1 cellular context compared by ENCODE assay signal in the genomic region with DNA sequence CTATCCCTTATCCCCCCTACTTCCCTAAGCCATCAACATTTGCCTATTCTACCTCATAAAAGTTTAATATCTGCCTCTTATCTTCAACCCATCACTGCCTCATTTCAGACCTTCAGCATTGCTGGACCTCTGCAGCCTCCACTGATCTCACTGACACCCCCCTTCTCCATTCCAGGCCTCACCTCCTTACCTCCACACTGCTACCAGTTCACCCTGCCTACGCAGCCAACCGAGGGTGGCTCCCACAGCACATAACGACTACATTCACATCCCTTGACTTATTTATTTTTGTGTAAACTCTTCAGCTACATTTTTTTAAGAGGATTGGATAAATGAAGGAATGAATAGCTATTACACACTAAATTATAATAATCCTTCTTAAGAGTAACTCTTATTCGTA.
TF ChIP-seq lines count a peak whose summit lies in the region.

No MANE protein-coding gene starts in this region.

TF ChIP-seq in K562, 482 proteins besides CTCF, POLR2A, EP300 and RAD21 (continued from another document):
- TF ChIP-seq ZNF174 (CRISPR knock-in tag; IDR thresholded peaks at IDR 0.05) (no peak), RBM22 (IDR thresholded peaks at IDR 0.05; ENCODE audit: low read depth, low read length, poor library complexity, severe bottlenecking) (no peak)
- TF ChIP-seq, protein P1, sequence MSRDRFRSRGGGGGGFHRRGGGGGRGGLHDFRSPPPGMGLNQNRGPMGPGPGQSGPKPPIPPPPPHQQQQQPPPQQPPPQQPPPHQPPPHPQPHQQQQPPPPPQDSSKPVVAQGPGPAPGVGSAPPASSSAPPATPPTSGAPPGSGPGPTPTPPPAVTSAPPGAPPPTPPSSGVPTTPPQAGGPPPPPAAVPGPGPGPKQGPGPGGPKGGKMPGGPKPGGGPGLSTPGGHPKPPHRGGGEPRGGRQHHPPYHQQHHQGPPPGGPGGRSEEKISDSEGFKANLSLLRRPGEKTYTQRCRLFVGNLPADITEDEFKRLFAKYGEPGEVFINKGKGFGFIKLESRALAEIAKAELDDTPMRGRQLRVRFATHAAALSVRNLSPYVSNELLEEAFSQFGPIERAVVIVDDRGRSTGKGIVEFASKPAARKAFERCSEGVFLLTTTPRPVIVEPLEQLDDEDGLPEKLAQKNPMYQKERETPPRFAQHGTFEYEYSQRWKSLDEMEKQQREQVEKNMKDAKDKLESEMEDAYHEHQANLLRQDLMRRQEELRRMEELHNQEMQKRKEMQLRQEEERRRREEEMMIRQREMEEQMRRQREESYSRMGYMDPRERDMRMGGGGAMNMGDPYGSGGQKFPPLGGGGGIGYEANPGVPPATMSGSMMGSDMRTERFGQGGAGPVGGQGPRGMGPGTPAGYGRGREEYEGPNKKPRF (IDR thresholded peaks at IDR 0.05; ENCODE audit: low read depth, low read length) = no peak
- TF ChIP-seq, protein P2, sequence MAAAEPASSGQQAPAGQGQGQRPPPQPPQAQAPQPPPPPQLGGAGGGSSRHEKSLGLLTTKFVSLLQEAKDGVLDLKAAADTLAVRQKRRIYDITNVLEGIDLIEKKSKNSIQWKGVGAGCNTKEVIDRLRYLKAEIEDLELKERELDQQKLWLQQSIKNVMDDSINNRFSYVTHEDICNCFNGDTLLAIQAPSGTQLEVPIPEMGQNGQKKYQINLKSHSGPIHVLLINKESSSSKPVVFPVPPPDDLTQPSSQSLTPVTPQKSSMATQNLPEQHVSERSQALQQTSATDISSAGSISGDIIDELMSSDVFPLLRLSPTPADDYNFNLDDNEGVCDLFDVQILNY (CRISPR knock-in tag; IDR thresholded peaks at IDR 0.05) = no peak
TF ChIP-seq in K562: peak in this region for 0.
